ENCODE assay signal across 17 cellular contexts in genomic region chr6:122719176-122719575, GRCh38.
"Had no signal": no experiment of that assay in that cellular context is flagged by ENCODE, and none has a peak within 500 bp of the region (broad histone marks: within the 10 kb centered on the region; RNA-seq: fewer than 3 reads in every experiment).

No MANE protein-coding gene starts in this region.

- H3K4me1 Mint-ChIP-seq: activated B cell treated with CpG ODN at 0.5 μM for 24 hours; memory B cell; naive thymus-derived CD4-positive, alpha-beta T cell had no signal

- H3K27ac Mint-ChIP-seq: activated B cell treated with CpG ODN at 0.5 μM for 24 hours; activated CD8-positive, alpha-beta T cell treated with anti-CD3 and anti-CD28 coated beads for 36 hours; memory B cell; naive thymus-derived CD4-positive, alpha-beta T cell had no signal

- H3K36me3 ChIP-seq: cardiac muscle cell, pancreas, sigmoid colon, spleen, thoracic aorta had no signal

- H3K36me3 Mint-ChIP-seq: memory B cell; naive thymus-derived CD4-positive, alpha-beta T cell had no signal

- ATAC-seq: activated CD8-positive, alpha-beta T cell treated with anti-CD3 and anti-CD28 coated beads for 36 hours; activated T-cell treated with anti-CD3 and anti-CD28 coated beads, Interleukin-2, amount 50 U/mL, for 4 hours; esophagus mucosa; left ventricle myocardium superior; mucosa of descending colon; naive thymus-derived CD4-positive, alpha-beta T cell had no signal

- H3K4me3 Mint-ChIP-seq: activated B cell treated with CpG ODN at 0.5 μM for 24 hours; activated CD8-positive, alpha-beta T cell treated with anti-CD3 and anti-CD28 coated beads for 36 hours; activated T-cell treated with anti-CD3 and anti-CD28 coated beads, Interleukin-2, amount 50 U/mL, for 4 hours; memory B cell; naive thymus-derived CD4-positive, alpha-beta T cell had no signal

- H3K27me3 ChIP-seq: cardiac muscle cell, pancreas, sigmoid colon, spleen had no signal

- H3K27ac ChIP-seq: cardiac muscle cell, pancreas, sigmoid colon, spleen, thoracic aorta had no signal

- H3K27me3 Mint-ChIP-seq: activated CD8-positive, alpha-beta T cell treated with anti-CD3 and anti-CD28 coated beads for 36 hours had no signal

- H3K9me3 ChIP-seq: mucosa of descending colon, pancreas, sigmoid colon, spleen, thoracic aorta had no signal

- DNase-seq: activated B cell treated with CpG ODN at 0.5 μM for 24 hours; activated CD4-positive, alpha-beta T cell treated with anti-CD3 and anti-CD28 coated beads for 48 hours; activated CD8-positive, alpha-beta T cell treated with anti-CD3 and anti-CD28 coated beads for 36 hours; activated effector memory CD4-positive, alpha-beta T cell treated with Interleukin-2 at 50 U/mL for 16 hours; activated naive CD4-positive, alpha-beta T cell treated with anti-CD3 and anti-CD28 coated beads, Interleukin-2, amount 50 U/mL, for 16 hours; activated T-cell treated with anti-CD3 and anti-CD28 coated beads, Interleukin-2, amount 50 U/mL, for 4 hours; kidney; left ventricle myocardium superior; mucosa of descending colon; naive thymus-derived CD4-positive, alpha-beta T cell; pancreas; sigmoid colon; spleen had no signal

- H3K9me3 Mint-ChIP-seq: activated B cell treated with CpG ODN at 0.5 μM for 24 hours; activated CD8-positive, alpha-beta T cell treated with anti-CD3 and anti-CD28 coated beads for 36 hours; activated T-cell treated with anti-CD3 and anti-CD28 coated beads, Interleukin-2, amount 50 U/mL, for 4 hours; memory B cell; naive thymus-derived CD4-positive, alpha-beta T cell had no signal

- H3K4me3 ChIP-seq: cardiac muscle cell, mucosa of descending colon, pancreas, sigmoid colon, spleen, thoracic aorta had no signal

- H3K4me1 ChIP-seq: pancreas, sigmoid colon, spleen had no signal
